Comparison of ENCODE assay signal across 1 cellular context in the genomic region with DNA sequence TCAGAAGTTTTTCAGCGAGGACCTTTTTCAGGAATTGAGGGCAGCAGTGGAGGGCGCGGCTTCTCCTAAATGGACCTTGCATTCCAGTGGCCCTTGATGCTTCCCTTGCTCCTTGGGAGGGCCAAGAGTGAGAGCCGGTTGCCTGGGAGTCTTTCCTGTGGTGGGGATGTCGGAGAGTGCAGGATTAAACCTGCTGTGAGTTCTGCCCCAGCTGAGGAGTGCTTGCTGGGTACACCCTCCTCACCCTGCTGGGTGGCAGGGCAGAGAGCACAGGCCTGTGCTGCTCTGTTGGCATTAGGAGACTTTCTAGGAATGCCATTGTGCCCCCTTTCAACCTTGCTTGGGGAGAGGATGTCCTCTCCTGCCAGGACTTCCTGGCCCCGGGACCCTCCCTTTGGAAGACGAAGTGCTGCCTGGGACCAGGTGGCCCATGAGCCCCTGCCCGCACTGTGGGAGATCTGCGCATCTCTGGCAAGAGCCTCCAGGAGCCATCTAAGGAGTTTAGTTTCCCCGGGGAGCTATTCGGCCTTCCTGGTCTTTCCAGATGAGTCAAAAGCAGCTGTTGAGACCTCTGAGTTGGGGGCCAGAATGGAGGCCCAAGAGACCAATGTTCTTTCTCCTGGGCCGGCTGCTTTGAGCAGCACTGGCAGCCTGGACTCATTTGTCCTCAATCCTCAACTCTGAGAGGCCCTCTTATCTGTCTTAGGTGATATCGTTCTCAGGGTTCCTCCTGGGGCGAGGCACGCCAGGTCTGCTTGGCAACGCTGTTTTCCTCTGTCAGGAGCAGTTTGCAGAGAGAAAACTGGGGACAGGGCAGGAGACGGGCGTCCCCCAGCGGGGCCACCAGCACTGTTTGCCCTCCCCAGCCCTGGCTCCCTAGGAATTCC.
TF ChIP-seq lines count a peak whose summit lies in the region.

No MANE protein-coding gene starts in this region.

TF ChIP-seq in HCT116, 20 proteins besides CTCF, POLR2A, EP300 and RAD21:
- TF ChIP-seq SRF (IDR thresholded peaks at IDR 0.05; ENCODE audit: low read depth) (no peak), YY1 (IDR thresholded peaks at IDR 0.05; ENCODE audit: extremely low read depth, insufficient replicate concordance, low read depth, low read length) (no peak), TCF7L2 (IDR thresholded peaks at IDR 0.05; ENCODE audit: borderline replicate concordance, extremely low read depth, insufficient read depth, insufficient read length) (no peak), SP1 (IDR thresholded peaks at IDR 0.05; ENCODE audit: low read depth) (no peak), SIN3A (IDR thresholded peaks at IDR 0.05; ENCODE audit: low read depth) (no peak)
- TF ChIP-seq, protein P1, sequence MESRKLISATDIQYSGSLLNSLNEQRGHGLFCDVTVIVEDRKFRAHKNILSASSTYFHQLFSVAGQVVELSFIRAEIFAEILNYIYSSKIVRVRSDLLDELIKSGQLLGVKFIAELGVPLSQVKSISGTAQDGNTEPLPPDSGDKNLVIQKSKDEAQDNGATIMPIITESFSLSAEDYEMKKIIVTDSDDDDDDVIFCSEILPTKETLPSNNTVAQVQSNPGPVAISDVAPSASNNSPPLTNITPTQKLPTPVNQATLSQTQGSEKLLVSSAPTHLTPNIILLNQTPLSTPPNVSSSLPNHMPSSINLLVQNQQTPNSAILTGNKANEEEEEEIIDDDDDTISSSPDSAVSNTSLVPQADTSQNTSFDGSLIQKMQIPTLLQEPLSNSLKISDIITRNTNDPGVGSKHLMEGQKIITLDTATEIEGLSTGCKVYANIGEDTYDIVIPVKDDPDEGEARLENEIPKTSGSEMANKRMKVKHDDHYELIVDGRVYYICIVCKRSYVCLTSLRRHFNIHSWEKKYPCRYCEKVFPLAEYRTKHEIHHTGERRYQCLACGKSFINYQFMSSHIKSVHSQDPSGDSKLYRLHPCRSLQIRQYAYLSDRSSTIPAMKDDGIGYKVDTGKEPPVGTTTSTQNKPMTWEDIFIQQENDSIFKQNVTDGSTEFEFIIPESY (IDR thresholded peaks at IDR 0.05; ENCODE audit: extremely low read depth, insufficient replicate concordance, low read length): no peak
- TF ChIP-seq, protein P2, sequence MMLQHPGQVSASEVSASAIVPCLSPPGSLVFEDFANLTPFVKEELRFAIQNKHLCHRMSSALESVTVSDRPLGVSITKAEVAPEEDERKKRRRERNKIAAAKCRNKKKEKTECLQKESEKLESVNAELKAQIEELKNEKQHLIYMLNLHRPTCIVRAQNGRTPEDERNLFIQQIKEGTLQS (IDR thresholded peaks at IDR 0.05): no peak
